ENCODE assay signal across 25 cellular contexts in genomic region chr3:160008979-160009378, GRCh38.
"Had no signal": no experiment of that assay in that cellular context is flagged by ENCODE, and none has a peak within 500 bp of the region (broad histone marks: within the 10 kb centered on the region; RNA-seq: fewer than 3 reads in every experiment).

No MANE protein-coding gene starts in this region.

- H3K36me3 ChIP-seq: esophagus squamous epithelium, lower lobe of right lung, neural progenitor cell, right atrium auricular region, spleen, tibial nerve had no signal

- H3K27ac Mint-ChIP-seq: activated CD4-positive, alpha-beta T cell treated with anti-CD3 and anti-CD28 coated beads for 36 hours; activated CD8-positive, alpha-beta memory T cell treated with anti-CD3 and anti-CD28 coated beads, Interleukin-2, amount 10 ng/mL, durations not matched to agents 7 days and 5 days; activated CD8-positive, alpha-beta T cell treated with anti-CD3 and anti-CD28 coated beads, Interleukin-2, amount 10 ng/mL, durations not matched to agents 7 days and 5 days; activated naive CD4-positive, alpha-beta T cell treated with anti-CD3 and anti-CD28 coated beads, Interleukin-2, amount 50 U/mL, for 24 hours; activated naive CD8-positive, alpha-beta T cell treated with anti-CD3 and anti-CD28 coated beads, Interleukin-2, amount 50 U/mL, for 24 hours; activated T-helper 2 cell treated with anti-CD3 and anti-CD28 coated beads, Interferon-gamma antibody, Interleukin-2, Interleukin-4, amounts not matched to agents 10 μg/mL and 5 μg/mL and 100 μg/mL, durations not matched to agents 14 hours and 24 hours and 36 hours; dendritic cell treated with granulocyte-macrophage colony-stimulating factor and Interleukin-4, amounts not matched to agents 40 ng/mL and 50 ng/mL, for 4 days; natural killer cell; neural progenitor cell had no signal

- H3K9ac ChIP-seq: neural progenitor cell, parathyroid adenoma had no signal

- H3K4me3 ChIP-seq: esophagus squamous epithelium, lower lobe of right lung, neural progenitor cell, right atrium auricular region, spleen, tibial nerve had no signal

- H3K27ac ChIP-seq: epithelial cell of prostate, esophagus squamous epithelium, lower lobe of right lung, neural progenitor cell, parathyroid adenoma, right atrium auricular region, spleen, tibial nerve had no signal

- H3K4me1 Mint-ChIP-seq: neural progenitor cell had no signal

- H3K27me3 ChIP-seq: esophagus squamous epithelium, neural progenitor cell, right atrium auricular region, spleen, tibial nerve had no signal

- H3K27me3 Mint-ChIP-seq: activated CD4-positive, alpha-beta T cell treated with anti-CD3 and anti-CD28 coated beads for 36 hours; activated CD8-positive, alpha-beta memory T cell treated with anti-CD3 and anti-CD28 coated beads, Interleukin-2, amount 10 ng/mL, durations not matched to agents 7 days and 5 days; activated naive CD4-positive, alpha-beta T cell treated with anti-CD3 and anti-CD28 coated beads, Interleukin-2, amount 50 U/mL, for 24 hours; activated naive CD8-positive, alpha-beta T cell treated with anti-CD3 and anti-CD28 coated beads, Interleukin-2, amount 50 U/mL, for 24 hours; central memory CD8-positive, alpha-beta T cell; dendritic cell treated with granulocyte-macrophage colony-stimulating factor and Interleukin-4, amounts not matched to agents 40 ng/mL and 50 ng/mL, for 4 days had no signal

- H2AFZ ChIP-seq: neural progenitor cell, parathyroid adenoma had no signal

- H3K79me2 ChIP-seq: parathyroid adenoma had no signal

- H3K9me3 Mint-ChIP-seq: activated naive CD4-positive, alpha-beta T cell treated with anti-CD3 and anti-CD28 coated beads, Interleukin-2, amount 50 U/mL, for 24 hours; activated naive CD8-positive, alpha-beta T cell treated with anti-CD3 and anti-CD28 coated beads, Interleukin-2, amount 50 U/mL, for 24 hours; activated T-helper 2 cell treated with anti-CD3 and anti-CD28 coated beads, Interferon-gamma antibody, Interleukin-2, Interleukin-4, amounts not matched to agents 10 μg/mL and 5 μg/mL and 100 μg/mL, durations not matched to agents 14 hours and 24 hours and 36 hours; central memory CD8-positive, alpha-beta T cell; dendritic cell treated with granulocyte-macrophage colony-stimulating factor and Interleukin-4, amounts not matched to agents 40 ng/mL and 50 ng/mL, for 4 days; natural killer cell; neural progenitor cell had no signal

- H3K4me1 ChIP-seq: esophagus squamous epithelium, lower lobe of right lung, neural progenitor cell, parathyroid adenoma, right atrium auricular region, tibial nerve had no signal

- H3K4me2 ChIP-seq: neural progenitor cell had no signal

- H3K9me3 ChIP-seq: esophagus squamous epithelium, lower lobe of right lung, right atrium auricular region, spleen, tibial nerve had no signal

- H3K4me3 Mint-ChIP-seq: activated CD4-positive, alpha-beta T cell treated with anti-CD3 and anti-CD28 coated beads for 36 hours; activated CD8-positive, alpha-beta memory T cell treated with anti-CD3 and anti-CD28 coated beads, Interleukin-2, amount 10 ng/mL, durations not matched to agents 7 days and 5 days; activated CD8-positive, alpha-beta T cell treated with anti-CD3 and anti-CD28 coated beads, Interleukin-2, amount 10 ng/mL, durations not matched to agents 7 days and 5 days; activated naive CD4-positive, alpha-beta T cell treated with anti-CD3 and anti-CD28 coated beads, Interleukin-2, amount 50 U/mL, for 24 hours; activated naive CD8-positive, alpha-beta T cell treated with anti-CD3 and anti-CD28 coated beads, Interleukin-2, amount 50 U/mL, for 24 hours; central memory CD8-positive, alpha-beta T cell; dendritic cell treated with granulocyte-macrophage colony-stimulating factor and Interleukin-4, amounts not matched to agents 40 ng/mL and 50 ng/mL, for 4 days; natural killer cell; neural progenitor cell had no signal

- ATAC-seq: activated CD8-positive, alpha-beta memory T cell treated with anti-CD3 and anti-CD28 coated beads, Interleukin-2, amount 10 ng/mL, durations not matched to agents 7 days and 5 days; activated CD8-positive, alpha-beta T cell treated with anti-CD3 and anti-CD28 coated beads, Interleukin-2, amount 10 ng/mL, durations not matched to agents 7 days and 5 days; activated naive CD8-positive, alpha-beta T cell treated with anti-CD3 and anti-CD28 coated beads, Interleukin-2, amount 50 U/mL, for 24 hours; left lobe of liver; lower lobe of right lung; natural killer cell had no signal

- H3K36me3 Mint-ChIP-seq: activated CD8-positive, alpha-beta memory T cell treated with anti-CD3 and anti-CD28 coated beads, Interleukin-2, amount 10 ng/mL, durations not matched to agents 7 days and 5 days; activated naive CD4-positive, alpha-beta T cell treated with anti-CD3 and anti-CD28 coated beads, Interleukin-2, amount 50 U/mL, for 24 hours; natural killer cell; neural progenitor cell had no signal

- DNase-seq: activated CD4-positive, alpha-beta T cell treated with anti-CD3 and anti-CD28 coated beads for 36 hours; activated CD4-positive, CD25-positive, alpha-beta regulatory T cell; activated CD8-positive, alpha-beta memory T cell treated with anti-CD3 and anti-CD28 coated beads, Interleukin-2, amount 10 ng/mL, durations not matched to agents 7 days and 5 days; activated CD8-positive, alpha-beta T cell treated with anti-CD3 and anti-CD28 coated beads, Interleukin-2, amount 10 ng/mL, durations not matched to agents 7 days and 5 days; activated naive CD8-positive, alpha-beta T cell treated with anti-CD3 and anti-CD28 coated beads, Interleukin-2, amount 50 U/mL, for 24 hours; activated T-cell treated with anti-CD3 and anti-CD28 coated beads, Interleukin-2, amount 50 U/mL, for 48 hours; amygdala; esophagus squamous epithelium; kidney glomerular epithelial cell; lower lobe of right lung; mesenchymal stem cell; natural killer cell; occipital lobe; spleen; stimulated activated naive CD4-positive, alpha-beta T cell treated with Interleukin-2 at 50 U/mL for 16 hours had no signal
